ENCODE assay signal across 8 cellular contexts in genomic region chr3:50436063-50436674, GRCh38.
DNase-seq lines count a peak whose midpoint lies in the region; ATAC-seq and TF ChIP-seq lines count a peak whose summit lies in the region.

No MANE protein-coding gene starts in this region.

- TF ChIP-seq POLR2A in esophagus squamous epithelium (IDR thresholded peaks at IDR 0.05) = no peak

- peaks cover 0 to 12% (median 0%) of the 10 kb centered on the region in 4 donors for H3K27me3 ChIP-seq in esophagus squamous epithelium

- no peaks in the 10 kb centered on the region for H3K9me3 ChIP-seq in esophagus squamous epithelium

- peak; percentile 67 for ATAC-seq in GM21723 (IDR thresholded peaks at IDR 0.05; ENCODE audit: unreplicated experiment)

- peaks cover 18% of the 10 kb centered on the region for H3K27me3 Mint-ChIP-seq in neural crest cell (ENCODE audit: low read depth)

- no peaks in the 10 kb centered on the region for H3K36me3 Mint-ChIP-seq in neural crest cell (ENCODE audit: low read depth)

- 20 to 100% methylated on average over 1 to 5 of the region's 5 CpGs for WGBS in esophagus squamous epithelium, 2 donors

- DNase-seq in AML-193 (lab: John Stamatoyannopoulos, UW) = peak; percentile 15 to 55
- peak; percentile 3 for DNase-seq in NCI-H82 treated with DMSO at 0.1 percent for 48 hours (lab: John Stamatoyannopoulos, UW; ENCODE audit: unreplicated experiment)
- peak; percentile 72 for DNase-seq in activated T-cell treated with anti-CD3 and anti-CD28 coated beads for 1 hour (ENCODE audit: low read depth)
- no peak for DNase-seq in esophagus squamous epithelium (lab: John Stamatoyannopoulos, UW)
- peak; percentile 74 for DNase-seq in neural crest cell (ENCODE audit: low read depth, low spot score)
- peak in 34 of 49 donors; percentile 4 to 65 (median 36) for DNase-seq in substantia nigra (lab: John Stamatoyannopoulos, UW)
- DNase-seq in cortex of kidney (lab: John Stamatoyannopoulos, UW) = no peak

- no peak overlapping the region for H3K4me3 ChIP-seq in esophagus squamous epithelium

- H3K27ac ChIP-seq in esophagus squamous epithelium = no peak overlapping the region
- no peak overlapping the region for H3K27ac ChIP-seq in substantia nigra (ENCODE audit: low read depth, low read length, poor library complexity, severe bottlenecking)

- H3K9me3 Mint-ChIP-seq in neural crest cell = no peaks in the 10 kb centered on the region

- TF ChIP-seq CTCF in esophagus squamous epithelium (IDR thresholded peaks at IDR 0.05) = peak; percentile 63 to 84 (median 76)
- TF ChIP-seq CTCF in neural crest cell (conservative IDR thresholded peaks at IDR 0.05) = peak; percentile 91

- H3K27ac Mint-ChIP-seq in neural crest cell (ENCODE audit: unreplicated experiment) = no peak overlapping the region

- intact Hi-C loops in esophagus squamous epithelium (cut with DNase I) = loop anchor here (5.0 kb wide), 1 partner anchor 106 kb away; no protein-coding TSS in a partner anchor

- H3K36me3 ChIP-seq in esophagus squamous epithelium = no peaks in the 10 kb centered on the region

- H3K4me1 ChIP-seq in esophagus squamous epithelium = no peaks in the 10 kb centered on the region

- no peak overlapping the region for H3K4me3 Mint-ChIP-seq in neural crest cell

- H3K4me1 Mint-ChIP-seq in neural crest cell = peaks cover 13% of the 10 kb centered on the region

Comparison
In these comparisons a context has a peak if more than half of its experiments do, and no peak if none do; other contexts are left out.
1. DNase-seq: peak in AML-193 (2 of 2), NCI-H82 treated with DMSO at 0.1 percent for 48 hours (single experiment), activated T-cell treated with anti-CD3 and anti-CD28 coated beads for 1 hour (single experiment), neural crest cell (single experiment) and substantia nigra (34 of 49); none in esophagus squamous epithelium (single experiment) and cortex of kidney (single experiment).